Comparison of ENCODE assay signal across 1 cellular context in the genomic region with DNA sequence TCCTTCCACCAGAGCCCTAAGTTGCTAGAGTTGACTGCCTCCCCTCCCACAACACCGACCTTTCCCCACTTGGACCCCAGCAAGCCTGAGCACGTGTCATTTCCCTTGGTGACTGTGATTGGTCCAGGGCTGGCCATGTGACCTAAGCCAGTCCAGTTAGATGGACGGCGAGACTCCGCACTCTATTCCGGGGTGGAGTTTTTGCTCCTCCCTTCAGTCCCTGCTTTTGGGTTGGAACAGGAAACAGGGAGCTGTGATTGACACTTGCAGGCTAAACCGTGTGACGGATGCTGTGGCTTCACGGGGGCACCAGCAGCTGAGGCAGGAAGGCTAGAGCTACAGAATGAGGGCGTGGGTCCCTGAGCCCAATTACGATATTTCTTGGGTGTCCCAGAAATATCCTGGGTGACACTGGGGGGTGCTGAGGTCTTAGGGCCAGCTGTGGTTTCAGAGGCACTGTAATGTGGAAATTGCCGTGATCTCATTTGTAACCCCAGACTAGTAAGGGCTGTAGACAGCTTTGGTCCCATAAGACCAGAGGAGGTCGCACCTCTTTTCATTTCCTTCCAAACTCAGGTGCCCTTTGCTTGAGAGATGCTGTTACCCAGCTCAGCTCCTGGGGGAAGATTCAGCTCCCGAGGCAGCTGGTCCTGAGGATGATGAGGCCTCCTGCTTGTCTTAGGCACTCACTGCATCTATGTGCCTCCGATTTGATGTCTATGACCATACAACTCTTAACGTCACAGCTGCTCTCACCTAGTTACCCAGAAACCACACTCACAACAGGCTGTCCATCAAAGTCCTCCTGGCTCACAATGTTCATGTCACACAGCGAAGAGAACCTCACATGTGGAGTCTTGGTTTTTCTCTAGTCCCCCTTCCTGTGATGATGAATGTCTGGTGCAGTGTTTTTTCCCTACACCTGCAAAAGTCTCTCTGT.
TF ChIP-seq lines count a peak whose summit lies in the region.

No MANE protein-coding gene starts in this region.

TF ChIP-seq in K562, 482 proteins besides CTCF, POLR2A, EP300 and RAD21 (continued from another document):
- TF ChIP-seq, protein P1, sequence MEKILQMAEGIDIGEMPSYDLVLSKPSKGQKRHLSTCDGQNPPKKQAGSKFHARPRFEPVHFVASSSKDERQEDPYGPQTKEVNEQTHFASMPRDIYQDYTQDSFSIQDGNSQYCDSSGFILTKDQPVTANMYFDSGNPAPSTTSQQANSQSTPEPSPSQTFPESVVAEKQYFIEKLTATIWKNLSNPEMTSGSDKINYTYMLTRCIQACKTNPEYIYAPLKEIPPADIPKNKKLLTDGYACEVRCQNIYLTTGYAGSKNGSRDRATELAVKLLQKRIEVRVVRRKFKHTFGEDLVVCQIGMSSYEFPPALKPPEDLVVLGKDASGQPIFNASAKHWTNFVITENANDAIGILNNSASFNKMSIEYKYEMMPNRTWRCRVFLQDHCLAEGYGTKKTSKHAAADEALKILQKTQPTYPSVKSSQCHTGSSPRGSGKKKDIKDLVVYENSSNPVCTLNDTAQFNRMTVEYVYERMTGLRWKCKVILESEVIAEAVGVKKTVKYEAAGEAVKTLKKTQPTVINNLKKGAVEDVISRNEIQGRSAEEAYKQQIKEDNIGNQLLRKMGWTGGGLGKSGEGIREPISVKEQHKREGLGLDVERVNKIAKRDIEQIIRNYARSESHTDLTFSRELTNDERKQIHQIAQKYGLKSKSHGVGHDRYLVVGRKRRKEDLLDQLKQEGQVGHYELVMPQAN (IDR thresholded peaks at IDR 0.05; ENCODE audit: borderline replicate concordance) = no peak
- TF ChIP-seq RAD51 (IDR thresholded peaks at IDR 0.05; ENCODE audit: borderline replicate concordance, low read depth) (peak; percentile 92), ZNF511 (CRISPR knock-in tag; IDR thresholded peaks at IDR 0.05) (no peak), MYC (IDR thresholded peaks at IDR 0.05; ENCODE audit: low read depth, low read length) (peak; percentile 45; the same call in 1 of the 2 replicates), MYC (CRISPR knock-in tag; IDR thresholded peaks at IDR 0.05; ENCODE audit: borderline replicate concordance, low read depth) (no peak), NFXL1 (CRISPR knock-in tag; IDR thresholded peaks at IDR 0.05) (no peak), TFE3 (CRISPR knock-in tag; IDR thresholded peaks at IDR 0.05) (no peak), NR1H2 (CRISPR knock-in tag; IDR thresholded peaks at IDR 0.05) (no peak)
